ENCODE assay signal across 21 cellular contexts in the genomic region with DNA sequence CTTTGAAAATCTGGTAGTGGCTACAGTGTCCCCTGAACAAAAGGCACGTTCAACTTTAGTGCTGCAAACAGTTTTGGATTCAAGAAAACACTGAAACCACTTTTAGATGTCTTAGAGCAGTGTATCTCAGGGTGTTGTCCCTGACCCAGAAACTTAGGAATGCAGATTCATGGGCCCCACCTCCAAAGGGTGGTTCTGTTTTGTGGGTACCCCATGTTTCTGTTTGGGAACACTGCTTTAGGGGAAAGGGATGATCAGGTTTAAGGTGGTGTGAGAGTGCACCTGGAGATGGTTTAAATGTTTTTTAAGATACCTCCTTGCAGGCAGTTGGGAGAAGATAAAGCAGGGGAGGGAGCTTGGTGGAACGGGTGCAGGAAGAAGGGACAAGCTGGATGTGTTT. TPM values are rescaled to one million over a fixed set of nuclear protein-coding genes. Genes with fewer than 3 reads are reported as not detected.
DNase-seq lines count a peak whose midpoint lies in the region; ATAC-seq, FAIRE-seq and TF ChIP-seq lines count a peak whose summit lies in the region.
"Had no signal": no experiment of that assay in that cellular context is flagged by ENCODE, and none has a peak within 500 bp of the region (broad histone marks: within the 10 kb centered on the region; RNA-seq: fewer than 3 reads in every experiment).

No MANE protein-coding gene starts in this region.

- H3K4me3 ChIP-seq in GM23338: no peak overlapping the region
- H3K4me3 ChIP-seq in K562: no peak overlapping the region
- H3K4me3 ChIP-seq: BLaER1 had no signal

- TF ChIP-seq EP300 in K562 (IDR thresholded peaks at IDR 0.05; ENCODE audit: low read length): no peak

- H2AFZ ChIP-seq in GM23338 (no peak overlapping the region), K562 (ENCODE audit: low read depth, low read length) (no peak overlapping the region)

- H3K27me3 Mint-ChIP-seq in activated T-cell treated with anti-CD3 and anti-CD28 coated beads, Interleukin-2, amount 50 U/mL, for 72 hours (ENCODE audit: low read depth): no peaks in the 10 kb centered on the region
- H3K27me3 Mint-ChIP-seq in GM23338 (ENCODE audit: insufficient read depth, low read depth, poor library complexity): peaks cover 35% of the 10 kb centered on the region
- H3K27me3 Mint-ChIP-seq in stimulated activated naive B cell treated with anti-CD40 and anti-IgM and Interleukin-4, amounts not matched to agents 10 μg/mL and 1 μg/mL and 100 μg/mL, for 72 hours: no peaks in the 10 kb centered on the region

- no peak for ATAC-seq in activated T-cell treated with anti-CD3 and anti-CD28 coated beads, Interleukin-2, amount 50 U/mL, for 72 hours (replicated peaks in 1 of 2)
- ATAC-seq in GM23338: no peak
- ATAC-seq in K562: no peak
- no peak for ATAC-seq in stimulated activated naive B cell treated with anti-CD40 and anti-IgM and Interleukin-4, amounts not matched to agents 10 μg/mL and 1 μg/mL and 100 μg/mL, for 72 hours (replicated peaks)
- no peak for ATAC-seq in HG02571 (IDR thresholded peaks at IDR 0.05; ENCODE audit: unreplicated experiment)
- ATAC-seq: HCT116 had no signal

- no peak for TF ChIP-seq RAD21 in K562 (CRISPR knock-in tag; conservative IDR thresholded peaks at IDR 0.05 in 1 of 2, IDR thresholded peaks at IDR 0.05 in 1 of 2)

- DNase-seq in activated T-cell treated with anti-CD3 and anti-CD28 coated beads, Interleukin-2, amount 50 U/mL, for 72 hours: no peak
- DNase-seq in activated T-cell treated with anti-CD3 and anti-CD28 coated beads, Interleukin-2, amount 50 U/mL, for 1 hour: no peak
- DNase-seq in GM23338 (ENCODE audit: low spot score) (no peak), K562 (ENCODE audit: extremely low read depth in 1 of 4, low spot score in 3 of 4) (no peak), GDM1 (lab: John Stamatoyannopoulos, UW) (no peak)
- no peak for DNase-seq in stimulated activated naive B cell treated with anti-CD40 and anti-IgM and Interleukin-4, amounts not matched to agents 10 μg/mL and 1 μg/mL and 100 μg/mL, for 72 hours
- DNase-seq: CD8-positive, alpha-beta memory T cell; DMS 273 treated with DMSO at 0.1 percent for 48 hours; DND-41; KBM-7; NCI-H1436; NCI-H1930; NCI-H226; NCI-H524; NCI-H82; OCI-M1; Right ventricle myocardium superior had no signal

- no peaks in the 10 kb centered on the region for H3K9me3 Mint-ChIP-seq in activated T-cell treated with anti-CD3 and anti-CD28 coated beads, Interleukin-2, amount 50 U/mL, for 72 hours
- H3K9me3 Mint-ChIP-seq in GM23338: 0 out of 3 replicates have a peak, but pooled peaks cover 2% of the 10 kb centered on the region
- H3K9me3 Mint-ChIP-seq in stimulated activated naive B cell treated with anti-CD40 and anti-IgM and Interleukin-4, amounts not matched to agents 10 μg/mL and 1 μg/mL and 100 μg/mL, for 72 hours: no peaks in the 10 kb centered on the region
- H3K9me3 Mint-ChIP-seq: CD8-positive, alpha-beta memory T cell had no signal

- intact Hi-C loops in K562 (cut with micrococcal nuclease): loop anchor here (10.0 kb wide), 2 partner anchors 440 to 480 kb away; no protein-coding TSS in a partner anchor

- H4K20me1 ChIP-seq in GM23338 (replicated peaks; ENCODE audit: insufficient read depth) (peaks cover 80% of the 10 kb centered on the region), K562 (replicated peaks; ENCODE audit: control insufficient read depth, insufficient read depth, low read length) (peaks cover 7% of the 10 kb centered on the region; the same call in 1 of the 2 replicates)

- H3F3A ChIP-seq in GM23338 (replicated peaks; ENCODE audit: low read depth): peaks cover 77% of the 10 kb centered on the region

- H3K9me3 ChIP-seq in K562 (replicated peaks; ENCODE audit: control insufficient read depth, insufficient read depth, low read depth, low read length): no peaks in the 10 kb centered on the region
- H3K9me3 ChIP-seq: BLaER1 had no signal

- FAIRE-seq in K562 (lab: Jason Lieb, UNC): no peak
- FAIRE-seq: A204.1 had no signal

- no TSS peak for BruUV-seq in K562 (replicated peaks; lab: Mats Ljungman, UMichigan)

- H3K9me1 ChIP-seq in K562 (ENCODE audit: control insufficient read depth, insufficient read depth, low read length): no peaks in the 10 kb centered on the region

- WGBS in K562 (ENCODE audit: insufficient coverage, low coverage, missing lambda C conversion rate): 90% methylated on average over 2 of the region's 2 CpGs

- H3K27me3 ChIP-seq in GM23338 (ENCODE audit: insufficient read depth) (no peaks in the 10 kb centered on the region), K562 (ENCODE audit: control insufficient read depth in 2 of 2, insufficient read depth in 2 of 2, low read length in 2 of 2) (no peaks in the 10 kb centered on the region)
- H3K27me3 ChIP-seq: BLaER1 had no signal

- H3K27ac Mint-ChIP-seq in activated T-cell treated with anti-CD3 and anti-CD28 coated beads, Interleukin-2, amount 50 U/mL, for 72 hours: peak overlapping the region; percentile 54
- peak overlapping the region; percentile 48 for H3K27ac Mint-ChIP-seq in GM23338
- H3K27ac Mint-ChIP-seq in stimulated activated naive B cell treated with anti-CD40 and anti-IgM and Interleukin-4, amounts not matched to agents 10 μg/mL and 1 μg/mL and 100 μg/mL, for 72 hours: peak overlapping the region; percentile 1

- CTCF ChIA-PET in K562 (lab: Yijun Ruan, JAX; ENCODE audit: low intra/inter-chr PET ratio): no interaction called here

- H3K4me2 ChIP-seq in GM23338: no peak overlapping the region
- H3K4me2 ChIP-seq in K562 (ENCODE audit: insufficient read depth, low read length): no peak overlapping the region
- H3K4me2 ChIP-seq: BLaER1 had no signal

- H3K36me3 ChIP-seq in GM23338 (ENCODE audit: insufficient read depth) (peaks cover 94% of the 10 kb centered on the region), K562 (ENCODE audit: control insufficient read depth, insufficient read depth, low read length) (peaks cover 100% of the 10 kb centered on the region)

- in situ Hi-C loops in K562 (cut with MboI): loop anchor here (5.0 to 25.0 kb wide), 2 partner anchors 293 to 678 kb away; no protein-coding TSS in a partner anchor

- POLR2A ChIA-PET in K562 (lab: Yijun Ruan, JAX): no interaction called here

- H3K79me2 ChIP-seq in GM23338 (replicated peaks; ENCODE audit: insufficient read depth) (peaks cover 86% of the 10 kb centered on the region), K562 (ENCODE audit: control insufficient read depth, insufficient read depth, low read length) (peaks cover 7% of the 10 kb centered on the region; the same call in 1 of the 3 replicates)

- peaks cover 8 to 29% of the 10 kb centered on the region in 2 donors for H3K36me3 Mint-ChIP-seq in activated T-cell treated with anti-CD3 and anti-CD28 coated beads, Interleukin-2, amount 50 U/mL, for 72 hours (ENCODE audit: insufficient read depth in 2 of 2)
- H3K36me3 Mint-ChIP-seq in GM23338 (ENCODE audit: low read depth): peaks cover 98% of the 10 kb centered on the region
- H3K36me3 Mint-ChIP-seq in stimulated activated naive B cell treated with anti-CD40 and anti-IgM and Interleukin-4, amounts not matched to agents 10 μg/mL and 1 μg/mL and 100 μg/mL, for 72 hours: peaks cover 34 to 65% of the 10 kb centered on the region in 2 donors

- TF ChIP-seq POLR2A in K562 (conservative IDR thresholded peaks at IDR 0.05): no peak

- H3K27ac ChIP-seq in GM23338 (ENCODE audit: low read depth): peak overlapping the region; percentile 67
- H3K27ac ChIP-seq in K562 (ENCODE audit: extremely low read depth, low read depth, low read length): no peak overlapping the region
- H3K27ac ChIP-seq: BLaER1 had no signal

- H3K9me2 ChIP-seq in GM23338 (ENCODE audit: insufficient read depth): no peaks in the 10 kb centered on the region

- H3K9ac ChIP-seq in K562 (ENCODE audit: insufficient read depth in 1 of 2, low read depth in 2 of 2, low read length in 2 of 2): no peak overlapping the region
- H3K9ac ChIP-seq: BLaER1 had no signal

- no peak for TF ChIP-seq CTCF in GM23338 (conservative IDR thresholded peaks at IDR 0.05; ENCODE audit: low read depth in 2 of 2)
- no peak for TF ChIP-seq CTCF in K562 (IDR thresholded peaks at IDR 0.05 in 2 of 3, conservative IDR thresholded peaks at IDR 0.05 in 1 of 3; ENCODE audit: insufficient read depth in 2 of 3, low read depth in 1 of 3, low read length in 3 of 3)

- H3K4me3 Mint-ChIP-seq in activated T-cell treated with anti-CD3 and anti-CD28 coated beads, Interleukin-2, amount 50 U/mL, for 72 hours: no peak overlapping the region
- H3K4me3 Mint-ChIP-seq in GM23338: peak overlapping the region; percentile 2; the same call in 1 of the 3 replicates
- no peak overlapping the region for H3K4me3 Mint-ChIP-seq in stimulated activated naive B cell treated with anti-CD40 and anti-IgM and Interleukin-4, amounts not matched to agents 10 μg/mL and 1 μg/mL and 100 μg/mL, for 72 hours

- H3K4me1 Mint-ChIP-seq in activated T-cell treated with anti-CD3 and anti-CD28 coated beads, Interleukin-2, amount 50 U/mL, for 72 hours (ENCODE audit: low read depth): peaks cover 47% of the 10 kb centered on the region
- H3K4me1 Mint-ChIP-seq in GM23338: peaks cover 76% of the 10 kb centered on the region
- H3K4me1 Mint-ChIP-seq in stimulated activated naive B cell treated with anti-CD40 and anti-IgM and Interleukin-4, amounts not matched to agents 10 μg/mL and 1 μg/mL and 100 μg/mL, for 72 hours: peaks cover 27 to 46% of the 10 kb centered on the region in 2 donors

- H3K4me1 ChIP-seq in GM23338 (ENCODE audit: insufficient read depth) (peaks cover 24% of the 10 kb centered on the region), K562 (replicated peaks in 1 of 2; ENCODE audit: control insufficient read depth in 2 of 2, insufficient read depth in 2 of 2, low read length in 2 of 2) (no peaks in the 10 kb centered on the region)

RNA-seq across cellular contexts. Expression of gene JADE1, which starts 55.6 kb away (rescaled TPM):
- 10 to 100 TPM; 30.0 to 34.9 TPM for total RNA-seq in activated T-cell treated with anti-CD3 and anti-CD28 coated beads, Interleukin-2, amount 50 U/mL, for 72 hours
- 156 and 158 TPM in 2 replicates for total RNA-seq in GM23338 (2014; rRNA removed; shearing (Covaris generic))
- 75.5 and 84.2 TPM in 2 replicates for polyA plus RNA-seq in GM23338 (2016; fragmentation: Nextera tagmentation; extraction: Ambion mirVana)
- 40.6 and 42.8 TPM in 2 replicates for total RNA-seq in K562 (2011; cell fraction: chromatin; rRNA removed; ENCODE audit: low replicate concordance)
- total RNA-seq in K562 (2011; cell fraction: nucleolus; rRNA removed): 21.5 and 22.1 TPM in 2 replicates
- total RNA-seq in K562 (2011; cell fraction: nucleoplasm; rRNA removed): 31.1 and 35.1 TPM in 2 replicates
- total RNA-seq in K562 (2014; rRNA removed): 24.2 and 24.4 TPM in 2 replicates
- total RNA-seq in K562 (2014; rRNA removed; fragmentation: Illumina TruSeq; extraction: Trizol): 29.8 and 32.3 TPM in 2 replicates
- 23.5 and 26.5 TPM in 2 replicates for total RNA-seq in K562 (2015; rRNA removed; fragmentation: Illumina TruSeq; extraction: Trizol)
- 37.3 and 37.9 TPM in 2 replicates for total RNA-seq in K562 (2021)
- 14.4 and 16.6 TPM in 2 replicates for polyA plus RNA-seq in K562 (2011; rRNA removed)
- 11.4 and 12.2 TPM in 2 replicates for polyA plus RNA-seq in K562 (2011; cell fraction: cytosol; rRNA removed)
- polyA plus RNA-seq in K562 (2011; cell fraction: nucleus; rRNA removed): 21.5 and 25.9 TPM in 2 replicates
- polyA plus RNA-seq in K562 (2012): 17.0 and 21.9 TPM in 2 replicates
- polyA plus RNA-seq in K562 (2014; fragmentation: Illumina TruSeq; extraction: Trizol): 24.0 and 26.5 TPM in 2 replicates
- polyA plus RNA-seq in K562 (2014; fragmentation: Nextera tagmentation; extraction: Ambion mirVana): 10 to 100 TPM in 1 of 2 experiments, 1 to 10 TPM in 1; 8.3 to 10.8 TPM
- 18.5 and 18.6 TPM in 2 replicates for polyA plus RNA-seq in K562 (2014; rRNA removed)
- polyA minus RNA-seq in K562 (2011; rRNA and poly(A)+ RNA removed): 32.5 and 34.1 TPM in 2 replicates
- 13.6 and 14.0 TPM in 2 replicates for polyA minus RNA-seq in K562 (2011; cell fraction: cytosol; rRNA and poly(A)+ RNA removed)
- polyA minus RNA-seq in K562 (2011; cell fraction: nucleus; rRNA and poly(A)+ RNA removed): 21.7 and 22.4 TPM in 2 replicates

Comparison
In these comparisons a context has a peak if more than half of its experiments do, and no peak if none do; other contexts are left out.
1. H3K27ac Mint-ChIP-seq: peak in every context shown above with its lines; median percentile 54 in activated T-cell treated with anti-CD3 and anti-CD28 coated beads, Interleukin-2, amount 50 U/mL, for 72 hours; 48 in GM23338; 1 in stimulated activated naive B cell treated with anti-CD40 and anti-IgM and Interleukin-4, amounts not matched to agents 10 μg/mL and 1 μg/mL and 100 μg/mL, for 72 hours.